27 cellular contexts compared by ENCODE assay signal in the genomic region with DNA sequence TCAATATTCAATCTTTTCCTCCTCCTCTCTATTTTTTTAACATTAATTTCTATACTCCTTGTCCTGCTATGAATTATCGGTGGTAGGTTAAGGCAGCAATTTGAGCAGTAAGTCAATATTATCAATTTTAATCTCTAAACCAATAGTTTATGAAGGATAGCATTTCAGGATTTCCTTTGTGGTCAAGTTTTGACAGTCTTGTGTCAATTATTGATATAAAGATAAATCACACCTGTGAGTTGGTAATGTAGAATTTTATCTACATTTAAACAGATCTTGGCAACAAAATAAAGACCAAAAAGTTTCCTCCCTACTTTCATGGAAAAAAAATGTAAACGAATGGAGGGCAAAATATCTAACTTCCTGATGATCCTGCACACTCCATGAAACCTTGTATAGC.
"Had no signal": no experiment of that assay in that cellular context is flagged by ENCODE, and none has a peak within 500 bp of the region (broad histone marks: within the 10 kb centered on the region; RNA-seq: fewer than 3 reads in every experiment).

No MANE protein-coding gene starts in this region.

- H3K27me3 Mint-ChIP-seq: activated CD4-positive, alpha-beta T cell treated with anti-CD3 and anti-CD28 coated beads, Interleukin-2, amount 10 ng/mL, durations not matched to agents 7 days and 5 days had no signal

- ATAC-seq: activated CD4-positive, alpha-beta T cell treated with anti-CD3 and anti-CD28 coated beads for 36 hours; activated naive CD4-positive, alpha-beta T cell treated with anti-CD3 and anti-CD28 coated beads, Interleukin-2, amount 50 U/mL, for 72 hours; activated T-cell treated with anti-CD3 and anti-CD28 coated beads, Interleukin-2, amount 50 U/mL, for 4 hours; Panc1 had no signal

- DNase-seq: activated CD4-positive, alpha-beta memory T cell treated with anti-CD3 and anti-CD28 coated beads for 36 hours; activated CD4-positive, alpha-beta T cell treated with anti-CD3 and anti-CD28 coated beads for 36 hours; activated CD4-positive, alpha-beta T cell treated with anti-CD3 and anti-CD28 coated beads, Interleukin-2, amount 10 ng/mL, durations not matched to agents 7 days and 5 days; activated CD8-positive, alpha-beta memory T cell treated with anti-CD3 and anti-CD28 coated beads, Interleukin-2, amount 50 U/mL, for 4 hours; activated gamma-delta T cell treated with Interleukin-2 at 50 U/mL for 16 hours; activated naive CD4-positive, alpha-beta T cell treated with anti-CD3 and anti-CD28 coated beads for 36 hours; activated T-cell treated with anti-CD3 and anti-CD28 coated beads for 4 hours; activated T-cell treated with anti-CD3 and anti-CD28 coated beads, Interleukin-2, amount 50 U/mL, for 4 hours; amniotic stem cell; aorta; brain microvascular endothelial cell; central memory CD4-positive, alpha-beta T cell; NCI-H1105 treated with DMSO at 0.1 percent for 48 hours; NCI-H1436; NCI-H1694; NCI-H1930; NCI-H2081 treated with DMSO at 0.1 percent for 48 hours; NCI-H345; NCI-H524 treated with DMSO at 0.1 percent for 48 hours; SHP77; SJCRH30 had no signal

- H3K27ac Mint-ChIP-seq: activated CD4-positive, alpha-beta memory T cell treated with anti-CD3 and anti-CD28 coated beads for 36 hours; activated CD4-positive, alpha-beta T cell treated with anti-CD3 and anti-CD28 coated beads for 36 hours; activated CD4-positive, alpha-beta T cell treated with anti-CD3 and anti-CD28 coated beads, Interleukin-2, amount 10 ng/mL, durations not matched to agents 7 days and 5 days; activated naive CD4-positive, alpha-beta T cell treated with anti-CD3 and anti-CD28 coated beads for 36 hours; activated naive CD4-positive, alpha-beta T cell treated with anti-CD3 and anti-CD28 coated beads, Interleukin-2, amount 50 U/mL, for 72 hours; activated T-helper 1 cell treated with anti-CD3 and anti-CD28 coated beads, Interleukin-12 subunit alpha, Interleukin-12 subunit beta, Interleukin-2, Interleukin-4 antibody, amounts not matched to agents 30 ng/mL and 10 ng/mL and 1 ng/mL, durations not matched to agents 14 hours and 24 hours and 36 hours had no signal

- H3K27me3 ChIP-seq: brain microvascular endothelial cell, SJCRH30 had no signal

- H3K4me1 ChIP-seq: SJCRH30 had no signal

- H3K4me3 ChIP-seq: SJCRH30, SK-N-MC had no signal

- H3K36me3 Mint-ChIP-seq: activated CD4-positive, alpha-beta memory T cell treated with anti-CD3 and anti-CD28 coated beads for 36 hours; activated naive CD4-positive, alpha-beta T cell treated with anti-CD3 and anti-CD28 coated beads, Interleukin-2, amount 50 U/mL, for 72 hours had no signal

- H3K4me3 Mint-ChIP-seq: activated CD4-positive, alpha-beta memory T cell treated with anti-CD3 and anti-CD28 coated beads for 36 hours; activated CD4-positive, alpha-beta T cell treated with anti-CD3 and anti-CD28 coated beads for 36 hours; activated CD4-positive, alpha-beta T cell treated with anti-CD3 and anti-CD28 coated beads, Interleukin-2, amount 10 ng/mL, durations not matched to agents 7 days and 5 days; activated naive CD4-positive, alpha-beta T cell treated with anti-CD3 and anti-CD28 coated beads for 36 hours; activated T-cell treated with anti-CD3 and anti-CD28 coated beads, Interleukin-2, amount 50 U/mL, for 4 hours; activated T-helper 1 cell treated with anti-CD3 and anti-CD28 coated beads, Interleukin-12 subunit alpha, Interleukin-12 subunit beta, Interleukin-2, Interleukin-4 antibody, amounts not matched to agents 30 ng/mL and 10 ng/mL and 1 ng/mL, durations not matched to agents 14 hours and 24 hours and 36 hours had no signal

- H3K9me3 Mint-ChIP-seq: activated CD4-positive, alpha-beta memory T cell treated with anti-CD3 and anti-CD28 coated beads for 36 hours; activated CD4-positive, alpha-beta T cell treated with anti-CD3 and anti-CD28 coated beads, Interleukin-2, amount 10 ng/mL, durations not matched to agents 7 days and 5 days; activated naive CD4-positive, alpha-beta T cell treated with anti-CD3 and anti-CD28 coated beads for 36 hours; activated naive CD4-positive, alpha-beta T cell treated with anti-CD3 and anti-CD28 coated beads, Interleukin-2, amount 50 U/mL, for 72 hours; activated T-cell treated with anti-CD3 and anti-CD28 coated beads, Interleukin-2, amount 50 U/mL, for 4 hours; activated T-helper 1 cell treated with anti-CD3 and anti-CD28 coated beads, Interleukin-12 subunit alpha, Interleukin-12 subunit beta, Interleukin-2, Interleukin-4 antibody, amounts not matched to agents 30 ng/mL and 10 ng/mL and 1 ng/mL, durations not matched to agents 14 hours and 24 hours and 36 hours had no signal

- FAIRE-seq: TTC549 had no signal

- H3K9ac ChIP-seq: KMS-11 had no signal

- H3K27ac ChIP-seq: brain microvascular endothelial cell, KMS-11, SJCRH30, SK-N-MC had no signal

- H3K4me2 ChIP-seq: KMS-11 had no signal

- H3K9me3 ChIP-seq: SJCRH30 had no signal

- H3K36me3 ChIP-seq: brain microvascular endothelial cell, SJCRH30 had no signal
